In the genomic region with DNA sequence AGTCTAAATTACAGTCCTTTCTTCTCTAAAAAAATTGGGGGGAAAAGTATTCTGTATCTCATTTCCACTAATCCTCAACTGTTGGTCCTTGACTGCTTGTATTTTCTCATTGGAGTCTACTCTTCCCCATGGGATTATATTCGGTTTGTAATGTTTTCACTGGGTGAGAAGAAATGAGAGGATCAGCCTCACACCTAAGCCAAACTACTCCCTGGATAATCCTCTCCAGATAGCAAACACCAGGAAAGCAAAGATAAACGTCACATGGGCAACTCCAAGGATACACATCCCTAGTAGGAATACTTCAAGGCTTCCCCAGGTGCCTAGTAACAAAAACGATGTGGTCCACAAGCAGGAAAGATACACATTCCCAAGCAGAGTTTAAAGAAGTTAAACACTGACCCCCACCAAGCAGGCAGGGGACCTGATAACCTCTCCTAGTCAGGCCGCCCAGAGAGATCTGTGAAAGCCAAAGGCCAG, we compare ENCODE assay signal across 23 cellular contexts.
"Had no signal": no experiment of that assay in that cellular context is flagged by ENCODE, and none has a peak within 500 bp of the region (broad histone marks: within the 10 kb centered on the region; RNA-seq: fewer than 3 reads in every experiment).

No MANE protein-coding gene starts in this region.

- DNase-seq: activated CD4-positive, alpha-beta memory T cell treated with anti-CD3 and anti-CD28 coated beads, Interleukin-2, amount 10 ng/mL, durations not matched to agents 7 days and 5 days; activated CD4-positive, alpha-beta T cell treated with anti-CD3 and anti-CD28 coated beads, Interleukin-2, amount 50 U/mL, for 1 hour; activated CD4-positive, CD25-positive, alpha-beta regulatory T cell; activated gamma-delta T cell; activated naive CD4-positive, alpha-beta T cell treated with anti-CD3 and anti-CD28 coated beads for 36 hours; activated T-cell treated with anti-CD3 and anti-CD28 coated beads for 4 hours; activated T-cell treated with anti-CD3 and anti-CD28 coated beads, Interleukin-2, amount 50 U/mL, for 48 hours; brain microvascular endothelial cell; KG1; NCI-H146; NCI-H1930; NCI-H2171; NCI-H226; NCI-H748 treated with DMSO at 0.1 percent for 48 hours; RPMI8226; T-cell; T-helper 2 cell; T1000 had no signal

- H3K27me3 ChIP-seq: brain microvascular endothelial cell, cardiac muscle cell had no signal

- ATAC-seq: activated T-helper 17 cell treated with anti-CD3 and anti-CD28 coated beads, Interleukin-2, amount 50 U/mL, for 72 hours; Panc1; Right ventricle myocardium inferior; T-cell had no signal

- H3K36me3 ChIP-seq: brain microvascular endothelial cell, cardiac muscle cell had no signal

- H3K27ac ChIP-seq: brain microvascular endothelial cell, cardiac muscle cell, SK-N-MC had no signal

- H3K4me3 ChIP-seq: cardiac muscle cell, SK-N-MC had no signal
